8 cellular contexts compared by ENCODE assay signal in the genomic region with DNA sequence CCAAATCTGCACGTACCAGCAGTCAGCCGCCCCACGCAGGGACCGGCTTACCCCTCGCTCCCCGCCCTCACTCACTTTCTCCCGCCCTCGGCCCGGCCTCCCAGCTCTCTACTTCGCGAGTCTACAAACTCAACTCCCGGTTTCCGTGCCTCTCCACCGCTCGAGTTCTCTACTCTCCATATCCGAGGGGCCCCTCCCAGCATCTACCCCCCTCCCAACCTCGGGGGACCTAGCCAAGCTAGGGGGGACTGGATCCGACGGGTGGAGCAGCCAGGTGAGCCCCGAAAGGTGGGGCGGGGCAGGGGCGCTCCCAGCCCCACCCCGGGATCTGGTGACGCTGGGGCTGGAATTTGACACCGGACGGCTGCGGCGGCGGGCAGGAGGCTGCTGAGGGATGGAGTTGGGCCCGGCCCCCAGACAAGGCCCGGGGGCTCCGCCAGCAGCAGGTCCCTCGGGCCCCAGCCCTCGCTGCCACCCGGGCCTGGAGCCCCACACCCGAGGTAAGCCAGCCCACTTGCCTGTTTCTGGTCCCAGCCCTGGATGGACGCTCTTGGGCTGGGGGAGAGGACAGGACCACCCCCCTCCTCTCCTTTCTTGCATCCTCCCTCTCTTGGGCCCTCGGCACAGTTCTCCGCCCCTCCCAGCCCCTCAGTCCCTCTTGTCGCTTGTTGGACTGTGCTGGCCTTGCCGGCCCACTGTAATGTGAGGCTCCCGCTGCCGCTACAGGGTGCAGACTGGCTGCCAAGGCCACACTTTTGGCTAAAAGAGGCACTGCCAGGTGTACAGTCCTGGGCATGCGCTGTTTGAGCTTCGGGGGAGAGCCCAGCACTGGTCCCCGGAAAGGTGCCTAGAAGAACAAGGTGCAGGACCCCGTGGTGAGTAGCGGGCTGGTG. TPM values are rescaled to one million over a fixed set of nuclear protein-coding genes. Genes with fewer than 3 reads are reported as not detected.
DNase-seq lines count a peak whose midpoint lies in the region; FAIRE-seq and TF ChIP-seq lines count a peak whose summit lies in the region.

A gene with protein sequence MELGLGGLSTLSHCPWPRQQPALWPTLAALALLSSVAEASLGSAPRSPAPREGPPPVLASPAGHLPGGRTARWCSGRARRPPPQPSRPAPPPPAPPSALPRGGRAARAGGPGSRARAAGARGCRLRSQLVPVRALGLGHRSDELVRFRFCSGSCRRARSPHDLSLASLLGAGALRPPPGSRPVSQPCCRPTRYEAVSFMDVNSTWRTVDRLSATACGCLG (plus strand): TSS at position 416 of the 893 bp plus-strand sequence. CDS start 1,856 bp downstream, outside the sequence.

- H3K4me1 ChIP-seq in kidney (ENCODE audit: control insufficient read depth in 1 of 2, insufficient read depth in 1 of 2, low read depth in 1 of 2, low read length in 2 of 2) (peaks cover 21 to 33% of the 10 kb centered on the region in 2 donors), thymus (ENCODE audit: control insufficient read depth, insufficient read depth, low read length) (peaks cover 6% of the 10 kb centered on the region)

- intact Hi-C loops in kidney (cut with DNase I): loop anchor here (5.0 kb wide), 1 partner anchor 166 kb away; no protein-coding TSS in a partner anchor

- 10% methylated on average over 48 of the region's 48 CpGs for WGBS in thymus

- TF ChIP-seq RAD21 in Ishikawa (IDR thresholded peaks at IDR 0.05; ENCODE audit: low read depth): no peak

- TF ChIP-seq CTCF in AG04449 (IDR thresholded peaks at IDR 0.05; ENCODE audit: insufficient read depth, low read length, missing control alignments) (no peak), astrocyte of the cerebellum (IDR thresholded peaks at IDR 0.05; ENCODE audit: low read depth, low read length, missing control alignments) (no peak), kidney (IDR thresholded peaks at IDR 0.05; ENCODE audit: borderline replicate concordance, extremely low read depth, insufficient read depth) (no peak)

- H3K9ac ChIP-seq in kidney (ENCODE audit: low read length in 2 of 2): peak within 1 kb of the TSS in 1 of 2 donors; percentile 51

- peak within 1 kb of the TSS; percentile 47 for H3K4me3 ChIP-seq in AG04449 (ENCODE audit: low read depth, low read length)
- peak within 1 kb of the TSS; percentile 39 for H3K4me3 ChIP-seq in astrocyte of the cerebellum (ENCODE audit: low read depth, low read length)
- H3K4me3 ChIP-seq in kidney (ENCODE audit: low read length in 2 of 2): peak within 1 kb of the TSS; percentile 20 to 54
- peak within 1 kb of the TSS; percentile 6 for H3K4me3 ChIP-seq in thymus (ENCODE audit: low read length)

- H3K27ac ChIP-seq in kidney (ENCODE audit: low read depth in 2 of 2, low read length in 2 of 2) (no peak within 1 kb of the TSS), thymus (ENCODE audit: low read depth) (no peak within 1 kb of the TSS)

- no peaks in the 10 kb centered on the region for H3K9me3 ChIP-seq in kidney (ENCODE audit: control insufficient read depth in 1 of 2, low read length in 2 of 2)
- H3K9me3 ChIP-seq in thymus (ENCODE audit: control insufficient read depth): no peaks in the 10 kb centered on the region

- CTCF ChIA-PET in AG04449 (lab: Yijun Ruan, JAX): interaction anchor here (0.7 to 14.4 kb wide), 55 partner anchors 11 to 705 kb away, joined by 3 to 1004 read pairs (median 8); partner anchors contain the start of genes ATP6V0B, DPH2, IPO13 and KDM4A

- FAIRE-seq in kidney (lab: Jason Lieb, UNC): no peak

- TF ChIP-seq EP300 in Ishikawa (IDR thresholded peaks at IDR 0.05; ENCODE audit: borderline replicate concordance): no peak

- in situ Hi-C loops in astrocyte of the cerebellum (cut with HindIII; ENCODE audit: low sequenced_read_pairs): no loop called here

- H3K36me3 ChIP-seq in kidney (ENCODE audit: control insufficient read depth in 1 of 2, insufficient read depth in 2 of 2, low read length in 2 of 2) (no peaks in the 10 kb centered on the region), thymus (ENCODE audit: control insufficient read depth, insufficient read depth) (no peaks in the 10 kb centered on the region)

- peaks cover 20% of the 10 kb centered on the region for H3K27me3 ChIP-seq in thymus (ENCODE audit: control insufficient read depth, insufficient read depth)

- DNase-seq in AG04449 (ENCODE audit: low read depth, low spot score) (no peak), astrocyte of the cerebellum (ENCODE audit: low read depth) (no peak), kidney (no peak), hippocampal formation (lab: John Stamatoyannopoulos, UW) (no peak), Ammon's horn (ENCODE audit: low spot score) (no peak)
- no peak for DNase-seq in activated CD8-positive, alpha-beta memory T cell treated with anti-CD3 and anti-CD28 coated beads, Interleukin-2, amount 50 U/mL, for 4 hours

- POLR2A ChIA-PET in AG04449 (lab: Yijun Ruan, JAX): interaction anchor here (1.4 to 1.6 kb wide), 3 partner anchors 12 to 170 kb away, joined by 3 to 13 read pairs (median 3); no protein-coding TSS in a partner anchor

TF ChIP-seq in Ishikawa, 13 proteins besides CTCF, POLR2A, EP300 and RAD21:
- TF ChIP-seq CREB1 (IDR thresholded peaks at IDR 0.05; ENCODE audit: low read depth) (peak; percentile 47; the same call in 1 of the 2 replicates), NFIC (IDR thresholded peaks at IDR 0.05) (no peak), TEAD4 (IDR thresholded peaks at IDR 0.05) (peak; percentile 36; the same call in 1 of the 2 replicates), ZBTB7A (IDR thresholded peaks at IDR 0.05; ENCODE audit: low read depth) (peak; percentile 89; the same call in 1 of the 2 replicates)

RNA-seq across cellular contexts. Expression of the gene that starts here (rescaled TPM):
- total RNA-seq in kidney: 1.9 TPM
- 4.3 TPM for polyA plus RNA-seq in kidney (ENCODE audit: insufficient read depth, low read depth, low replicate concordance)
- 1.5 TPM for polyA plus RNA-seq in thymus
